Comparison of ENCODE assay signal across 8 cellular contexts in the genomic region with DNA sequence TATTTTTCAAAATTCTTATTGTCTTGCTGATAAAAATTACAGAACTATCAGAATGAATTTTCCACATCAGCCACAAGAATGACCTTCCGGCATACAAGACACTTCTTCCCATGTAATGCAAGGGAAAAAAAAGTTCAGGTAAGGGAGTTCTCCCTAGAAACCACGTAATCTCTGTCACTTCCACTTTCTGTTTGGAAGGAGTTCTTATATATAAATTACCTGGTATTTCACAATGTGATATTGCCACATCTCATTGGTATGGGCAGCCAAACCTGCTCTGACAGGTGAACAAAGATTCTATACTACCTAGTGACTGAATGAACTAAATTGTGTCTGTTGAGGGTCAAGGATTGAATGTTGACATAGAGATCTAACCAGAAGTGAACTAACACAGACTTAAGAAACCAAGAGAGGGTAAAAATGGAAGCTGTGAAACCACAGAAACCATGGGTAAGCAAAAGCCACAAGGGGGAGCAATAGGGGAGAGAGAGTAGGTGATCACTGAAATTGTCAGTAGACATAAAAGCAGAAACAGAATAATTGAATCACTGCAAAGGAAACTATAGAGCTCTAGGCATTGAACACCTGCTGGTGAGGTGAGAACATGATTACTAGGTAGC.
DNase-seq lines count a peak whose midpoint lies in the region; ATAC-seq and TF ChIP-seq lines count a peak whose summit lies in the region.

No MANE protein-coding gene starts in this region.

- TF ChIP-seq CTCF in DND-41 (IDR thresholded peaks at IDR 0.05; ENCODE audit: borderline replicate concordance, extremely low read depth, low read length, poor library complexity, severe bottlenecking) (peak; percentile 36), testis (IDR thresholded peaks at IDR 0.05) (peak in 1 of 3 experiments; percentile 34)

- no peaks in the 10 kb centered on the region for H3K79me2 ChIP-seq in DND-41 (ENCODE audit: insufficient read depth, low read length)

- H3K9me3 ChIP-seq in DND-41 (ENCODE audit: insufficient read depth, low read length, severe bottlenecking) (no peaks in the 10 kb centered on the region), testis (no peaks in the 10 kb centered on the region)

- H3K36me3 ChIP-seq in DND-41 (ENCODE audit: insufficient read depth, low read length) (no peaks in the 10 kb centered on the region), testis (ENCODE audit: low read depth, missing control alignments) (no peaks in the 10 kb centered on the region)

- H4K20me1 ChIP-seq in DND-41 (ENCODE audit: insufficient read depth, low read length): no peaks in the 10 kb centered on the region

- H3K27me3 ChIP-seq in DND-41 (ENCODE audit: insufficient read depth, low read length, poor library complexity): no peaks in the 10 kb centered on the region
- H3K27me3 ChIP-seq in testis: no peaks in the 10 kb centered on the region

- no peak overlapping the region for H3K4me2 ChIP-seq in DND-41 (ENCODE audit: insufficient read depth, low read length)

- intact Hi-C loops in testis (cut with DNase I; ENCODE audit: low total_unique reads): no loop called here

- TF ChIP-seq POLR2A in testis (IDR thresholded peaks at IDR 0.05): no peak

- H3K27ac ChIP-seq in DND-41 (ENCODE audit: low read length) (no peak overlapping the region), testis (no peak overlapping the region)

- no peak overlapping the region for H2AFZ ChIP-seq in DND-41 (ENCODE audit: low read depth, low read length)

- peak; percentile 3 for DNase-seq in DND-41
- DNase-seq in SW480 (ENCODE audit: low spot score): peak; percentile 7
- DNase-seq in testis: peak; percentile 29
- no peak for DNase-seq in activated gamma-delta T cell treated with Interleukin-2 at 50 U/mL for 16 hours
- no peak for DNase-seq in C1 segment of cervical spinal cord (lab: John Stamatoyannopoulos, UW)
- no peak for DNase-seq in activated effector memory CD4-positive, alpha-beta T cell treated with Interleukin-2 at 50 U/mL for 16 hours

- H3K9ac ChIP-seq in DND-41 (ENCODE audit: low read depth, low read length): no peak overlapping the region

- H3K4me3 ChIP-seq in DND-41 (ENCODE audit: low read depth in 1 of 2, low read length in 2 of 2): no peak overlapping the region
- no peak overlapping the region for H3K4me3 ChIP-seq in testis

- H3K4me1 ChIP-seq in DND-41 (ENCODE audit: insufficient read depth, low read length): no peaks in the 10 kb centered on the region
- no peaks in the 10 kb centered on the region for H3K4me1 ChIP-seq in testis

- ATAC-seq in DND-41 (ENCODE audit: insufficient read depth, low read depth) (no peak), GM19468 (IDR thresholded peaks at IDR 0.05; ENCODE audit: extremely low read depth, unreplicated experiment) (peak; percentile 89), HG03442 (IDR thresholded peaks at IDR 0.05; ENCODE audit: unreplicated experiment) (peak; percentile 99)

- 87 to 89% methylated on average over 2 of the region's 2 CpGs for WGBS in testis, 2 donors

Comparison
In these comparisons a context has a peak if more than half of its experiments do, and no peak if none do; other contexts are left out.
1. DNase-seq: peak in DND-41 (single experiment), SW480 (single experiment) and testis (single experiment); none in activated gamma-delta T cell treated with Interleukin-2 at 50 U/mL for 16 hours (single experiment), C1 segment of cervical spinal cord (0 of 14) and activated effector memory CD4-positive, alpha-beta T cell treated with Interleukin-2 at 50 U/mL for 16 hours (single experiment).